20 cellular contexts compared by ENCODE assay signal in genomic region chr16:74793571-74793970, GRCh38. TPM values are rescaled to one million over a fixed set of nuclear protein-coding genes. Genes with fewer than 3 reads are reported as not detected.
DNase-seq lines count a peak whose midpoint lies in the region; ATAC-seq and FAIRE-seq lines count a peak whose summit lies in the region.
"Had no signal": no experiment of that assay in that cellular context is flagged by ENCODE, and none has a peak within 500 bp of the region (broad histone marks: within the 10 kb centered on the region; RNA-seq: fewer than 3 reads in every experiment).

No MANE protein-coding gene starts in this region.

- H3K36me3 Mint-ChIP-seq in activated CD4-positive, alpha-beta T cell treated with anti-CD3 and anti-CD28 coated beads, Interleukin-2, amount 10 ng/mL, durations not matched to agents 24 days and 14 days (ENCODE audit: low read depth) = no peaks in the 10 kb centered on the region
- H3K36me3 Mint-ChIP-seq: CD14-positive monocyte; CD4-positive, alpha-beta memory T cell had no signal

- intact Hi-C loops in activated CD4-positive, alpha-beta T cell treated with anti-CD3 and anti-CD28 coated beads, Interleukin-2, amount 10 ng/mL, durations not matched to agents 24 days and 14 days (cut with micrococcal nuclease) = no loop called here
- intact Hi-C loops in left ventricle myocardium superior (cut with micrococcal nuclease) = no loop called here

- no peaks in the 10 kb centered on the region for H3K27me3 ChIP-seq in H7 (ENCODE audit: control insufficient read depth, insufficient read depth, low read length)
- H3K27me3 ChIP-seq: BLaER1 had no signal

- no peak overlapping the region for H3K4me3 ChIP-seq in H7 (ENCODE audit: insufficient read depth, low read depth, low read length)
- H3K4me3 ChIP-seq: BLaER1, GM23248 had no signal

- no peak overlapping the region for H3K4me3 Mint-ChIP-seq in activated CD4-positive, alpha-beta T cell treated with anti-CD3 and anti-CD28 coated beads, Interleukin-2, amount 10 ng/mL, durations not matched to agents 24 days and 14 days
- H3K4me3 Mint-ChIP-seq: CD14-positive monocyte; CD4-positive, alpha-beta memory T cell had no signal

- no peaks in the 10 kb centered on the region for H3K4me1 Mint-ChIP-seq in activated CD4-positive, alpha-beta T cell treated with anti-CD3 and anti-CD28 coated beads, Interleukin-2, amount 10 ng/mL, durations not matched to agents 24 days and 14 days
- H3K4me1 Mint-ChIP-seq: CD14-positive monocyte; CD4-positive, alpha-beta memory T cell had no signal

- peak; percentile 17 for DNase-seq in activated CD4-positive, alpha-beta T cell treated with anti-CD3 and anti-CD28 coated beads, Interleukin-2, amount 10 ng/mL, durations not matched to agents 24 days and 14 days
- DNase-seq in activated CD4-positive, alpha-beta T cell treated with anti-CD3 and anti-CD28 coated beads for 1 hour = no peak
- DNase-seq in amniotic epithelial cell (ENCODE audit: low read depth) (peak; percentile 24), urothelium cell line (ENCODE audit: low spot score) (no peak), left ventricle myocardium superior (no peak), H7 (no peak)
- DNase-seq: CD4-positive, alpha-beta memory T cell; DMS153; DMS79; GDM1; GM23248; HCEC 1CT had no signal

- peak; percentile 62 for FAIRE-seq in urothelium cell line (lab: Jason Lieb, UNC)
- FAIRE-seq: GM12892, GM18507 had no signal

- ATAC-seq in esophagus mucosa = peak; percentile 23
- ATAC-seq in left ventricle myocardium superior = no peak

- peaks cover 4% of the 10 kb centered on the region for H3K9me3 Mint-ChIP-seq in activated CD4-positive, alpha-beta T cell treated with anti-CD3 and anti-CD28 coated beads, Interleukin-2, amount 10 ng/mL, durations not matched to agents 24 days and 14 days

- peaks cover 24% of the 10 kb centered on the region for H3K27me3 Mint-ChIP-seq in activated CD4-positive, alpha-beta T cell treated with anti-CD3 and anti-CD28 coated beads, Interleukin-2, amount 10 ng/mL, durations not matched to agents 24 days and 14 days

- no peak overlapping the region for H3K27ac Mint-ChIP-seq in activated CD4-positive, alpha-beta T cell treated with anti-CD3 and anti-CD28 coated beads, Interleukin-2, amount 10 ng/mL, durations not matched to agents 24 days and 14 days
- H3K27ac Mint-ChIP-seq: CD14-positive monocyte; CD4-positive, alpha-beta memory T cell had no signal

- no peaks in the 10 kb centered on the region for H3K36me3 ChIP-seq in H7 (replicated peaks; ENCODE audit: control insufficient read depth, insufficient read depth, low read length)
- H3K36me3 ChIP-seq: BLaER1 had no signal

RNA-seq across cellular contexts. Expression of gene FA2H, which starts 19.0 kb away (rescaled TPM):
- not detected in 2 replicates for total RNA-seq in activated CD4-positive, alpha-beta T cell treated with anti-CD3 and anti-CD28 coated beads, Interleukin-2, amount 10 ng/mL, durations not matched to agents 24 days and 14 days
- total RNA-seq in esophagus mucosa = 1.3 TPM
- total RNA-seq in left ventricle myocardium superior = 0.50 TPM
- total RNA-seq in H7 (2014; rRNA removed; shearing (Covaris generic)) = 1.1 and 1.9 TPM in 2 replicates
- total RNA-seq: A673, Daoy, GM23248, H4 had no signal

Comparison
In these comparisons a context has a peak if more than half of its experiments do, and no peak if none do; other contexts are left out.
1. DNase-seq: peak in activated CD4-positive, alpha-beta T cell treated with anti-CD3 and anti-CD28 coated beads, Interleukin-2, amount 10 ng/mL, durations not matched to agents 24 days and 14 days (single experiment) and amniotic epithelial cell (single experiment); none in activated CD4-positive, alpha-beta T cell treated with anti-CD3 and anti-CD28 coated beads for 1 hour (single experiment), urothelium cell line (single experiment), left ventricle myocardium superior (single experiment) and H7 (single experiment).